ENCODE assay signal across 2 cellular contexts in the genomic region with DNA sequence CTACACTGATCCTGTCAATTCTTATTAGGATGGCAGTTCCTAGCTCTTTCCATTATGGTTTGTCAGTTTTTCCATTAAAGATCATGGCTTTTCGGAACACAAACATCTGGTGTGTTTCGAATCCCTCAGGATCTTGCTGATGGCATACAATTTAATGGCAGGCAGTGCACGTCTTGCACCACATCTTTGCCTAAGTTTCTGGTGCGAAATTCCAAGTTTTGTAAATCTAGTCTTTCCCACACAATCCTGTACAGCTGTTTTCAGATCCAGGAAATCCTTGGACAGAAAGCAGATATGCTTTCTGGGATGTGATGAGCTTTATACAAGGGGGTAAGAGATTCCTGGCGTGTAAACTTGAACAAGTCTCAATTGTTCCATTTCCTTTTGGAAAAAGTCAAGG.
TF ChIP-seq lines count a peak whose summit lies in the region.

No MANE protein-coding gene starts in this region.

TF ChIP-seq in endothelial cell of umbilical vein, 7 proteins besides CTCF, POLR2A, EP300 and RAD21:
- no peak for TF ChIP-seq MYC (IDR thresholded peaks at IDR 0.05; ENCODE audit: low read depth, low read length)
TF ChIP-seq in endothelial cell of umbilical vein: peak in this region for 0.

TF ChIP-seq in HepG2, 621 proteins besides CTCF, POLR2A, EP300 and RAD21:
- no peak for TF ChIP-seq ZNF816 (CRISPR knock-in tag; IDR thresholded peaks at IDR 0.05; ENCODE audit: borderline replicate concordance)
- no peak for TF ChIP-seq USF2 (IDR thresholded peaks at IDR 0.05; ENCODE audit: low read depth, low read length)
- TF ChIP-seq USF2 (CRISPR knock-in tag; IDR thresholded peaks at IDR 0.05; ENCODE audit: borderline replicate concordance), result 0 out of 2 replicates have a peak, but pooled peaks have one; percentile 21
- TF ChIP-seq ZNF713 (CRISPR knock-in tag; IDR thresholded peaks at IDR 0.05), result no peak
